In the genomic region with DNA sequence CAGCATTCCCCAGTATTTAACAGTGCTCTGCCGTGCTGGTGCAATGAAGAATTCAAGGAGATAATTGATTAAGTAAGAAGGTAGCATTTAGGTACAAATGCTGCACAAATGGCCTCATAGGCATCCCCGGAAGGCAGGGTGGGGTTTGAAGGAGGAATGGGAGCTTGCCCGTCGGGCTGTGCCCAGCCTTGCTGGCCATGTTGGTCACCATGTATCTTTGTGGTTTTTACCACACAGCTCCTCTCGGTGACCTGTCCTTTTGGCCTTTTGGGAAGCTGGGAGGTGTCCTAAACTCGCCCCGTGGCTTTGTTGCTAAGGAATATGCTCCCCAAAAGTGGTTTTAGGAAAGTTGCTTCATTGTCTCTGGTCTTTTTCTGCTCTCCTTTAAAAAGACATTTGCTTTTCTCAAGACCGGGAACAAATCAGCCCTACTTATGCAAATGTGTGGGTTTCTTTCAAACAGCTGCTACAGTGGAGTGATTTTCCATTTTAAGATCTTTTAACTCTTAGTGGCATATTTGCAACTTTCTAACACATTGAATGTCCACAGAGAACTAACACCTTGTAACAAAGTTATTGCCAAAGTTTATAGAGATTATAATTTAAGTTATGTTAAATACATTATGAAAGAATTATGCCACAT, we compare ENCODE assay signal across 17 cellular contexts. TPM values are rescaled to one million over a fixed set of nuclear protein-coding genes. Genes with fewer than 3 reads are reported as not detected.
DNase-seq lines count a peak whose midpoint lies in the region; ATAC-seq, FAIRE-seq and TF ChIP-seq lines count a peak whose summit lies in the region.
"Had no signal": no experiment of that assay in that cellular context is flagged by ENCODE, and none has a peak within 500 bp of the region (broad histone marks: within the 10 kb centered on the region; RNA-seq: fewer than 3 reads in every experiment).

No MANE protein-coding gene starts in this region.

- intact Hi-C loops in esophagus muscularis mucosa (cut with DNase I) = no loop called here
- intact Hi-C loops in PC-9 (cut with micrococcal nuclease; ENCODE audit: unreplicated experiment) = no loop called here

- no peaks in the 10 kb centered on the region for H3K36me3 ChIP-seq in esophagus muscularis mucosa
- H3K36me3 ChIP-seq in PC-9 (ENCODE audit: low read depth) = no peaks in the 10 kb centered on the region

- BruUV-seq in PC-9 (replicated peaks; lab: Mats Ljungman, UMichigan) = no TSS peak

- H3K4me1 Mint-ChIP-seq in activated T-helper 17 cell treated with anti-CD3 and anti-CD28 coated beads, Interleukin-2, amount 50 U/mL, for 72 hours = peaks cover 13% of the 10 kb centered on the region

- DNase-seq in GM12891 (ENCODE audit: insufficient read length, low spot score) (no peak), esophagus muscularis mucosa (ENCODE audit: extremely low spot score) (peak; percentile 84), PC-9 (no peak), urothelium cell line (ENCODE audit: low spot score) (no peak), NOMO-1 (lab: John Stamatoyannopoulos, UW; ENCODE audit: unreplicated experiment in 2 of 2) (no peak)
- DNase-seq in Jurkat, Clone E6-1 (ENCODE audit: low read depth, low spot score) = peak; percentile 62
- DNase-seq: activated CD4-positive, alpha-beta T cell treated with anti-CD3 and anti-CD28 coated beads, Interleukin-2, amount 10 ng/mL, durations not matched to agents 24 days and 14 days; activated T-cell treated with anti-CD3 and anti-CD28 coated beads, Interleukin-2, amount 50 U/mL, for 48 hours; anterior cingulate cortex; cortex of kidney; NCI-H1417 treated with DMSO at 0.1 percent for 48 hours; retina had no signal

- H3K4me1 ChIP-seq in esophagus muscularis mucosa (peaks cover 0 to 2% (median 0%) of the 10 kb centered on the region in 4 donors), PC-9 (replicated peaks; ENCODE audit: insufficient read depth) (no peaks in the 10 kb centered on the region)

- no peaks in the 10 kb centered on the region for H3K79me2 ChIP-seq in PC-9 (ENCODE audit: low read depth)
- H3K79me2 ChIP-seq: hepatocyte had no signal

- CTCF ChIA-PET in PC-9 (lab: Charles Lee) = no interaction called here

- H3F3A ChIP-seq in PC-9 (ENCODE audit: insufficient read depth, low read depth) = no peaks in the 10 kb centered on the region; the same call in 1 of the 2 replicates

- no peak for TF ChIP-seq POLR2A in GM12891 (IDR thresholded peaks at IDR 0.05; ENCODE audit: low read depth, low read length)
- TF ChIP-seq POLR2A in esophagus muscularis mucosa (IDR thresholded peaks at IDR 0.05; ENCODE audit: low read depth) = no peak

- H3K4me2 ChIP-seq in PC-9 = no peak overlapping the region
- H3K4me2 ChIP-seq: hepatocyte had no signal

- ATAC-seq in GM21367 (IDR thresholded peaks at IDR 0.05; ENCODE audit: unreplicated experiment) = peak; percentile 83
- no peak for ATAC-seq in activated T-helper 17 cell treated with anti-CD3 and anti-CD28 coated beads, Interleukin-2, amount 50 U/mL, for 72 hours (replicated peaks)
- ATAC-seq: esophagus mucosa; natural killer cell treated with Interleukin-12 subunit alpha and Interleukin-12 subunit beta and Interleukin-15 and Interleukin-18, amount 100 ng/mL, for 72 hours had no signal

- H3K9me3 Mint-ChIP-seq in activated T-helper 17 cell treated with anti-CD3 and anti-CD28 coated beads, Interleukin-2, amount 50 U/mL, for 72 hours = no peaks in the 10 kb centered on the region
- H3K9me3 Mint-ChIP-seq: natural killer cell treated with Interleukin-12 subunit alpha and Interleukin-12 subunit beta and Interleukin-15 and Interleukin-18, amount 100 ng/mL, for 72 hours had no signal

- no peak overlapping the region for H2AFZ ChIP-seq in PC-9
- H2AFZ ChIP-seq: hepatocyte had no signal

- POLR2A ChIA-PET in PC-9 (lab: Charles Lee; ENCODE audit: unreplicated experiment) = no interaction called here

- H3K4me3 ChIP-seq in Jurkat, Clone E6-1 (ENCODE audit: low read length) = no peak overlapping the region
- H3K4me3 ChIP-seq in esophagus muscularis mucosa (no peak overlapping the region), PC-9 (no peak overlapping the region)
- H3K4me3 ChIP-seq: hepatocyte had no signal

- H3K27me3 Mint-ChIP-seq in activated T-helper 17 cell treated with anti-CD3 and anti-CD28 coated beads, Interleukin-2, amount 50 U/mL, for 72 hours = peaks cover 15% of the 10 kb centered on the region

- WGBS in esophagus muscularis mucosa = 68% methylated on average over 5 of the region's 8 CpGs

- H3K9me2 ChIP-seq in PC-9 (ENCODE audit: insufficient read depth) = no peaks in the 10 kb centered on the region

- H3K27me3 ChIP-seq in esophagus muscularis mucosa = peaks cover 0 to 33% (median 0%) of the 10 kb centered on the region in 4 donors
- peaks cover 50% of the 10 kb centered on the region for H3K27me3 ChIP-seq in PC-9 (ENCODE audit: insufficient read depth, low read depth)
- H3K27me3 ChIP-seq: hepatocyte had no signal

- no peak overlapping the region for H3K27ac Mint-ChIP-seq in activated T-helper 17 cell treated with anti-CD3 and anti-CD28 coated beads, Interleukin-2, amount 50 U/mL, for 72 hours
- H3K27ac Mint-ChIP-seq: activated CD4-positive, alpha-beta T cell treated with anti-CD3 and anti-CD28 coated beads, Interleukin-2, amount 10 ng/mL, durations not matched to agents 24 days and 14 days; natural killer cell treated with Interleukin-12 subunit alpha and Interleukin-12 subunit beta and Interleukin-15 and Interleukin-18, amount 100 ng/mL, for 72 hours had no signal

- H4K20me1 ChIP-seq in PC-9 (ENCODE audit: insufficient read depth) = no peaks in the 10 kb centered on the region

- no peak overlapping the region for H3K4me3 Mint-ChIP-seq in activated T-helper 17 cell treated with anti-CD3 and anti-CD28 coated beads, Interleukin-2, amount 50 U/mL, for 72 hours
- H3K4me3 Mint-ChIP-seq: activated CD4-positive, alpha-beta T cell treated with anti-CD3 and anti-CD28 coated beads, Interleukin-2, amount 10 ng/mL, durations not matched to agents 24 days and 14 days; natural killer cell treated with Interleukin-12 subunit alpha and Interleukin-12 subunit beta and Interleukin-15 and Interleukin-18, amount 100 ng/mL, for 72 hours had no signal

- FAIRE-seq in GM12891 (lab: Jason Lieb, UNC) (no peak), urothelium cell line (lab: Jason Lieb, UNC) (no peak)

- H3K27ac ChIP-seq in esophagus muscularis mucosa (replicated peaks in 1 of 4) = no peak overlapping the region
- no peak overlapping the region for H3K27ac ChIP-seq in PC-9
- H3K27ac ChIP-seq: hepatocyte had no signal

- no peaks in the 10 kb centered on the region for H3K36me3 Mint-ChIP-seq in activated T-helper 17 cell treated with anti-CD3 and anti-CD28 coated beads, Interleukin-2, amount 50 U/mL, for 72 hours (ENCODE audit: low read depth)

- H3K9me3 ChIP-seq in esophagus muscularis mucosa = no peaks in the 10 kb centered on the region
- H3K9me3 ChIP-seq in PC-9 (ENCODE audit: insufficient read depth, low read depth) = no peaks in the 10 kb centered on the region

- no peak for TF ChIP-seq CTCF in esophagus muscularis mucosa (IDR thresholded peaks at IDR 0.05)
- no peak for TF ChIP-seq CTCF in PC-9 (conservative IDR thresholded peaks at IDR 0.05)

- TF ChIP-seq EP300 in esophagus muscularis mucosa (IDR thresholded peaks at IDR 0.05) = no peak

TF ChIP-seq in GM12891, 5 proteins besides CTCF, POLR2A, EP300 and RAD21:
- TF ChIP-seq POU2F2 (IDR thresholded peaks at IDR 0.05; ENCODE audit: low read depth, low read length) (0 out of 2 replicates have a peak, but pooled peaks have one; percentile 41), SPI1 (IDR thresholded peaks at IDR 0.05; ENCODE audit: low read depth, low read length) (no peak)

RNA-seq across cellular contexts. Expression of a gene that starts 28.8 kb away (rescaled TPM):
- 0.77 TPM for polyA plus RNA-seq in GM12891 (2012; ENCODE audit: low read depth, missing spikeins)
- 6.5 TPM for polyA plus RNA-seq in Jurkat, Clone E6-1 (2012; ENCODE audit: insufficient read depth, insufficient read length)
- total RNA-seq in esophagus muscularis mucosa (1 to 10 TPM; 3.3 to 7.4 (median 4.5) TPM), PC-9 (2021) (not detected in 2 replicates)
- under 1 TPM; 0.17 to 0.50 TPM for total RNA-seq in activated T-helper 17 cell treated with anti-CD3 and anti-CD28 coated beads, Interleukin-2, amount 50 U/mL, for 72 hours
- total RNA-seq: activated CD4-positive, alpha-beta T cell treated with anti-CD3 and anti-CD28 coated beads, Interleukin-2, amount 10 ng/mL, durations not matched to agents 24 days and 14 days; hepatocyte had no signal
- polyA plus RNA-seq: hepatocyte had no signal

Comparison
In these comparisons a context has a peak if more than half of its experiments do, and no peak if none do; other contexts are left out.
1. DNase-seq: peak in Jurkat, Clone E6-1 (single experiment) and esophagus muscularis mucosa (single experiment); none in GM12891 (single experiment), PC-9 (0 of 2), urothelium cell line (single experiment) and NOMO-1 (0 of 2).